In the genomic region with DNA sequence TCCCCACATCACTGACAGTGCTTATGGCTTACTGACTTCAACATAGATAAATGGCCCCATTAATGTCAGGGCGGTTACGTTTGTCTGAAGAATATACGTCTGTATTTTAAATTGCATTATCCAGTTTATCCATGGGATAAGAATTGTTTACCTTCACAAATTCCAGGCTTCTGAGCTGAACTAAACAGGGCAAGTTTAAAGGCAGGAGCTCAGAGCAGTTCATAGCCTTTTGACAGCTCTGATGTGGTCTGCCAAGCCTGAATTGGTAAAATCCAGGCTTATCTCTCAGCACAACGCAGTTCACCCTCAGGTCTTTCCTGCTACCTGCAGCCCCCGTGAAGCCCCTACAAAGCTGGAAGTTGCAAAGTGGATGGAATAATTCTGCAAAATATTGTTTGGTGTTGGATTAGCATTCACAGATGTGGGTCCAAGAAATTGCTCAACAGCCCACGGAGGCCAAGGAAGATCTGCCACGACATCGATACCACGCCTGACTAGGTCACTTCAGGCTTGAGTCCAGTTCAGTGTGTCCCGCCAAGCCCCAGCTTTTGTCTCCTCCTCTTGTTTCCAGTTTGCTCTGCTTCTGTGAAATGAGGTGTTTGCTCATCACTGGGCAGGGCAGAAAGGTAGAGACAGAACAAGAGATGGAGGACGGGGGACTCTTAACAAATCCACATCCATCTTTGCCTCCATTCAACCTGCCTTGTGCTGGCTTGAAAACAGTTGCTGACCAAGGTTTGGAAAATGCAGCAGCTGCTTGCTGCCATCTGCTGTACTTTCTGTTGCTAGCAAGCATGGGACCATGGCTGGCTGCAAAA, we compare ENCODE assay signal across 9 cellular contexts.
DNase-seq lines count a peak whose midpoint lies in the region; ATAC-seq and TF ChIP-seq lines count a peak whose summit lies in the region.
"Had no signal": no experiment of that assay in that cellular context is flagged by ENCODE, and none has a peak within 500 bp of the region (broad histone marks: within the 10 kb centered on the region; RNA-seq: fewer than 3 reads in every experiment).

No MANE protein-coding gene starts in this region.

- no peaks in the 10 kb centered on the region for H3K9me3 ChIP-seq in trophoblast cell (ENCODE audit: insufficient read depth, low read depth, low read length)

- H3K4me2 ChIP-seq in trophoblast cell (ENCODE audit: low read length), result no peak overlapping the region

- no peak overlapping the region for H2AK5ac ChIP-seq in trophoblast cell (ENCODE audit: low read length)

- H3K27ac ChIP-seq in trophoblast cell (ENCODE audit: low read depth, low read length), result no peak overlapping the region

- H3K14ac ChIP-seq in trophoblast cell (ENCODE audit: low read length), result no peak overlapping the region

- ATAC-seq in GM19395 (IDR thresholded peaks at IDR 0.05; ENCODE audit: unreplicated experiment), result no peak
- ATAC-seq: HCT116 had no signal

- no peak overlapping the region for H2BK12ac ChIP-seq in trophoblast cell (ENCODE audit: low read length)

- H3K27me3 ChIP-seq in trophoblast cell (ENCODE audit: insufficient read depth, low read length), result no peaks in the 10 kb centered on the region

- H3K23ac ChIP-seq in trophoblast cell (ENCODE audit: low read length), result no peak overlapping the region

- H3K4me3 ChIP-seq in fibroblast of the aortic adventitia (ENCODE audit: low read depth, low read length), result peak overlapping the region; percentile 10
- no peak overlapping the region for H3K4me3 ChIP-seq in trophoblast cell (ENCODE audit: low read depth, low read length)

- H3K4me1 ChIP-seq in trophoblast cell (ENCODE audit: control insufficient read depth in 1 of 2, insufficient read depth in 2 of 2, low read length in 2 of 2), result no peaks in the 10 kb centered on the region

- no peak overlapping the region for H3K18ac ChIP-seq in trophoblast cell (ENCODE audit: low read length)

- H4K8ac ChIP-seq in trophoblast cell (ENCODE audit: low read depth, low read length), result no peak overlapping the region

- no peaks in the 10 kb centered on the region for H3K79me2 ChIP-seq in trophoblast cell (ENCODE audit: control insufficient read depth, insufficient read depth, low read length, poor library complexity)

- no peak overlapping the region for H2BK120ac ChIP-seq in trophoblast cell (ENCODE audit: insufficient read depth, low read length, poor library complexity)

- H4K12ac ChIP-seq in trophoblast cell (ENCODE audit: low read depth, low read length), result no peak overlapping the region

- peak; percentile 57 for DNase-seq in AG09319 (ENCODE audit: extremely low read depth, low read depth)
- peak; percentile 56 for DNase-seq in GOT3 (lab: John Stamatoyannopoulos, UW)
- peak; percentile 21 for DNase-seq in RPMI8226
- DNase-seq in fibroblast of the aortic adventitia (ENCODE audit: low read depth), result peak; percentile 85
- DNase-seq in trophoblast cell, result peak; percentile 19 to 77
- DNase-seq in CD1c-positive myeloid dendritic cell (ENCODE audit: extremely low spot score), result no peak
- no peak for DNase-seq in T1000 (lab: John Stamatoyannopoulos, UW)

- no peak overlapping the region for H2BK5ac ChIP-seq in trophoblast cell (ENCODE audit: low read depth, low read length, poor library complexity)

- H2AFZ ChIP-seq in trophoblast cell (ENCODE audit: insufficient read depth, low read length, poor library complexity), result no peak overlapping the region

- WGBS in trophoblast cell (ENCODE audit: extremely low coverage, insufficient coverage, insufficient read length), result no CpG with 5 or more reads among the region's 11 CpGs

- TF ChIP-seq CTCF in AG09319 (IDR thresholded peaks at IDR 0.05; ENCODE audit: low read depth, low read length), result peak; percentile 98
- peak; percentile 98 for TF ChIP-seq CTCF in fibroblast of the aortic adventitia (IDR thresholded peaks at IDR 0.05; ENCODE audit: insufficient read depth, low read length)

- H3K79me1 ChIP-seq in trophoblast cell (ENCODE audit: low read length), result peaks cover 2% of the 10 kb centered on the region

- H4K91ac ChIP-seq in trophoblast cell (ENCODE audit: low read depth, low read length), result no peak overlapping the region

- H3K9ac ChIP-seq in trophoblast cell (ENCODE audit: low read length), result no peak overlapping the region

- H3K4ac ChIP-seq in trophoblast cell (ENCODE audit: low read depth, low read length), result no peak overlapping the region

- no peaks in the 10 kb centered on the region for H3K36me3 ChIP-seq in trophoblast cell (ENCODE audit: control insufficient read depth in 1 of 2, insufficient read depth in 2 of 2, low read length in 2 of 2)

Comparison
In these comparisons a context has a peak if more than half of its experiments do, and no peak if none do; other contexts are left out.
1. DNase-seq: peak in AG09319 (single experiment), GOT3 (single experiment), RPMI8226 (single experiment), fibroblast of the aortic adventitia (single experiment) and trophoblast cell (2 of 2); none in CD1c-positive myeloid dendritic cell (single experiment) and T1000 (single experiment).